ENCODE assay signal across 10 cellular contexts in genomic region chr13:40377783-40378182, GRCh38.
DNase-seq lines count a peak whose midpoint lies in the region; ATAC-seq and TF ChIP-seq lines count a peak whose summit lies in the region.
"Had no signal": no experiment of that assay in that cellular context is flagged by ENCODE, and none has a peak within 500 bp of the region (broad histone marks: within the 10 kb centered on the region; RNA-seq: fewer than 3 reads in every experiment).

No MANE protein-coding gene starts in this region.

- H3K27me3 Mint-ChIP-seq in activated CD4-positive, alpha-beta T cell treated with anti-CD3 and anti-CD28 coated beads, Interleukin-2, amount 10 ng/mL, durations not matched to agents 24 days and 14 days, result no peaks in the 10 kb centered on the region
- no peaks in the 10 kb centered on the region for H3K27me3 Mint-ChIP-seq in activated T-cell treated with anti-CD3 and anti-CD28 coated beads, Interleukin-2, amount 50 U/mL, for 72 hours (ENCODE audit: low read depth)
- H3K27me3 Mint-ChIP-seq: naive B cell had no signal

- no peaks in the 10 kb centered on the region for H3K9me3 ChIP-seq in body of pancreas

- no peak overlapping the region for H3K4me3 Mint-ChIP-seq in activated CD4-positive, alpha-beta T cell treated with anti-CD3 and anti-CD28 coated beads, Interleukin-2, amount 10 ng/mL, durations not matched to agents 24 days and 14 days
- peak overlapping the region; percentile 61 to 63 for H3K4me3 Mint-ChIP-seq in activated T-cell treated with anti-CD3 and anti-CD28 coated beads, Interleukin-2, amount 50 U/mL, for 72 hours
- H3K4me3 Mint-ChIP-seq: naive B cell had no signal

- H3K27ac Mint-ChIP-seq in activated CD4-positive, alpha-beta T cell treated with anti-CD3 and anti-CD28 coated beads, Interleukin-2, amount 10 ng/mL, durations not matched to agents 24 days and 14 days, result no peak overlapping the region
- peak overlapping the region; percentile 39 for H3K27ac Mint-ChIP-seq in activated T-cell treated with anti-CD3 and anti-CD28 coated beads, Interleukin-2, amount 50 U/mL, for 72 hours

- no peak overlapping the region for H3K4me3 ChIP-seq in body of pancreas

- TF ChIP-seq CTCF in body of pancreas (IDR thresholded peaks at IDR 0.05), result no peak

- peaks cover 9% of the 10 kb centered on the region for H3K9me3 Mint-ChIP-seq in activated CD4-positive, alpha-beta T cell treated with anti-CD3 and anti-CD28 coated beads, Interleukin-2, amount 10 ng/mL, durations not matched to agents 24 days and 14 days
- H3K9me3 Mint-ChIP-seq in activated T-cell treated with anti-CD3 and anti-CD28 coated beads, Interleukin-2, amount 50 U/mL, for 72 hours, result peaks cover 3 to 4% of the 10 kb centered on the region in 2 donors

- H3K36me3 ChIP-seq in body of pancreas (replicated peaks in 1 of 2; ENCODE audit: insufficient read depth in 1 of 2, low read depth in 2 of 2), result no peaks in the 10 kb centered on the region

- no peaks in the 10 kb centered on the region for H3K27me3 ChIP-seq in body of pancreas

- H3K4me1 Mint-ChIP-seq in activated CD4-positive, alpha-beta T cell treated with anti-CD3 and anti-CD28 coated beads, Interleukin-2, amount 10 ng/mL, durations not matched to agents 24 days and 14 days, result peaks cover 18% of the 10 kb centered on the region
- peaks cover 52% of the 10 kb centered on the region for H3K4me1 Mint-ChIP-seq in activated T-cell treated with anti-CD3 and anti-CD28 coated beads, Interleukin-2, amount 50 U/mL, for 72 hours (ENCODE audit: low read depth)

- H3K36me3 Mint-ChIP-seq in activated CD4-positive, alpha-beta T cell treated with anti-CD3 and anti-CD28 coated beads, Interleukin-2, amount 10 ng/mL, durations not matched to agents 24 days and 14 days (ENCODE audit: low read depth), result peaks cover 5% of the 10 kb centered on the region
- H3K36me3 Mint-ChIP-seq in activated T-cell treated with anti-CD3 and anti-CD28 coated beads, Interleukin-2, amount 50 U/mL, for 72 hours (ENCODE audit: insufficient read depth in 2 of 2), result peaks cover 6 to 12% of the 10 kb centered on the region in 2 donors
- H3K36me3 Mint-ChIP-seq: naive B cell had no signal

- H3K27ac ChIP-seq in body of pancreas, result no peak overlapping the region

- DNase-seq in activated CD4-positive, alpha-beta T cell treated with anti-CD3 and anti-CD28 coated beads for 48 hours, result peak; percentile 63
- DNase-seq in activated CD4-positive, alpha-beta T cell treated with anti-CD3 and anti-CD28 coated beads, Interleukin-2, amount 10 ng/mL, durations not matched to agents 24 days and 14 days, result no peak
- peak; percentile 48 to 49 for DNase-seq in activated T-cell treated with anti-CD3 and anti-CD28 coated beads, Interleukin-2, amount 50 U/mL, for 72 hours
- peak; percentile 21 for DNase-seq in kidney tubule cell (ENCODE audit: low spot score)
- DNase-seq in stimulated activated CD8-positive, alpha-beta memory T cell treated with anti-CD3 and anti-CD28 coated beads, Interleukin-7, amount 100 ng/mL, for 4 hours (ENCODE audit: low read depth in 2 of 2), result peak; percentile 30 to 35
- DNase-seq in erythroblast (lab: John Stamatoyannopoulos, UW), result no peak
- no peak for DNase-seq in SHP77 treated with DMSO at 0.1 percent for 48 hours (lab: John Stamatoyannopoulos, UW)
- no peak for DNase-seq in body of pancreas
- DNase-seq: cerebellar nuclear complex, naive B cell had no signal

- H3K4me1 ChIP-seq in body of pancreas, result no peaks in the 10 kb centered on the region

- intact Hi-C loops in activated CD4-positive, alpha-beta T cell treated with anti-CD3 and anti-CD28 coated beads, Interleukin-2, amount 10 ng/mL, durations not matched to agents 24 days and 14 days (cut with micrococcal nuclease), result no loop called here
- intact Hi-C loops in body of pancreas (cut with DNase I), result no loop called here

- ATAC-seq in activated T-cell treated with anti-CD3 and anti-CD28 coated beads, Interleukin-2, amount 50 U/mL, for 72 hours (replicated peaks in 1 of 2), result peak; percentile 85 to 94
- no peak for ATAC-seq in body of pancreas

- no peak for TF ChIP-seq POLR2A in erythroblast (IDR thresholded peaks at IDR 0.05; ENCODE audit: low read length)
- no peak for TF ChIP-seq POLR2A in body of pancreas (IDR thresholded peaks at IDR 0.05)

- 90 to 94% methylated on average over 8 of the region's 8 CpGs for WGBS in body of pancreas, 2 donors

Comparison
In these comparisons a context has a peak if more than half of its experiments do, and no peak if none do; other contexts are left out.
1. DNase-seq: peak in activated CD4-positive, alpha-beta T cell treated with anti-CD3 and anti-CD28 coated beads for 48 hours (single experiment), activated T-cell treated with anti-CD3 and anti-CD28 coated beads, Interleukin-2, amount 50 U/mL, for 72 hours (2 of 2), kidney tubule cell (single experiment) and stimulated activated CD8-positive, alpha-beta memory T cell treated with anti-CD3 and anti-CD28 coated beads, Interleukin-7, amount 100 ng/mL, for 4 hours (2 of 2); none in activated CD4-positive, alpha-beta T cell treated with anti-CD3 and anti-CD28 coated beads, Interleukin-2, amount 10 ng/mL, durations not matched to agents 24 days and 14 days (single experiment), erythroblast (0 of 2), SHP77 treated with DMSO at 0.1 percent for 48 hours (single experiment) and body of pancreas (0 of 4).